Comparison of ENCODE assay signal across 15 cellular contexts in the genomic region with DNA sequence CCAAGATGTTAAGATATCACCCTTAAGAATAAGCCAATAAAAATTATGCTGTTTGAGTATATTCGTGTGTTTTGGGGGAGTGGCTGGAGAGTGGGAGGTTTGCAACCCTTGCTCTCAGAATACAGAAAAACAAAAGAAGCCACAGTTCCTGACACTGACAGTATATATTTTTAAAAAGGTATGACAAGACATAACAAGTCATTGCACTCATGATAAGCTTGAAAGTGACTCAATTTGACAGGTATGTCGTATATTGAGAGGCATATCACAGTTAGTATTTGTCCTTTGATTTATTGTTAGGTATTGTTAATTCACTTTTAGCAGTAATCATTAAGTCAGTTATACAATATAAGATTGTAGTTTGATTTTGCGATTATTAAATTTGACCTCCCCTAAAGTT.
DNase-seq lines count a peak whose midpoint lies in the region; ATAC-seq, FAIRE-seq and TF ChIP-seq lines count a peak whose summit lies in the region.
"Had no signal": no experiment of that assay in that cellular context is flagged by ENCODE, and none has a peak within 500 bp of the region (broad histone marks: within the 10 kb centered on the region; RNA-seq: fewer than 3 reads in every experiment).

No MANE protein-coding gene starts in this region.

- no peak overlapping the region for H3K4me3 ChIP-seq in HCT116 (replicated peaks in 1 of 2; ENCODE audit: low read depth in 1 of 2, low read length in 2 of 2)
- H3K4me3 ChIP-seq in astrocyte (ENCODE audit: insufficient read depth, low read depth, low read length) = no peak overlapping the region
- H3K4me3 ChIP-seq in keratinocyte (ENCODE audit: control insufficient read depth in 2 of 3, extremely low read depth in 1 of 3, insufficient read depth in 2 of 3, low read depth in 1 of 3, low read length in 3 of 3) = no peak overlapping the region
- H3K4me3 ChIP-seq in lower lobe of right lung = no peak overlapping the region

- H3K4me1 ChIP-seq in HCT116 (ENCODE audit: control insufficient read depth in 1 of 2, insufficient read depth in 2 of 2, low read length in 2 of 2) (peaks cover 6 to 33% of the 10 kb centered on the region in 2 experiments; a peak in 3 of 4 replicates), astrocyte (ENCODE audit: insufficient read depth, low read length) (no peaks in the 10 kb centered on the region), keratinocyte (ENCODE audit: control insufficient read depth, extremely low read depth, insufficient read depth, low read length) (peaks cover 29% of the 10 kb centered on the region), lower lobe of right lung (no peaks in the 10 kb centered on the region)
- H3K4me1 ChIP-seq: BE2C had no signal

- no peaks in the 10 kb centered on the region for H3K27me3 Mint-ChIP-seq in astrocyte (ENCODE audit: low read depth, unreplicated experiment)
- H3K27me3 Mint-ChIP-seq in naive thymus-derived CD8-positive, alpha-beta T cell = peaks cover 0 to 24% (median 3%) of the 10 kb centered on the region in 5 donors

- no peaks in the 10 kb centered on the region for H3K79me2 ChIP-seq in HCT116 (ENCODE audit: insufficient read depth, low read length)
- H3K79me2 ChIP-seq in astrocyte (ENCODE audit: insufficient read depth, low read length) = no peaks in the 10 kb centered on the region
- no peaks in the 10 kb centered on the region for H3K79me2 ChIP-seq in keratinocyte (ENCODE audit: control insufficient read depth, insufficient read depth, low read length)

- TF ChIP-seq RAD21 in HCT116 (IDR thresholded peaks at IDR 0.05; ENCODE audit: low read depth) = no peak

- H3K9ac ChIP-seq in HCT116 (ENCODE audit: low read length) (no peak overlapping the region), astrocyte (ENCODE audit: low read length) (no peak overlapping the region), keratinocyte (ENCODE audit: control insufficient read depth, extremely low read depth, insufficient read depth, low read length) (no peak overlapping the region)

- peak overlapping the region; percentile 73 for H3K27ac Mint-ChIP-seq in astrocyte (ENCODE audit: unreplicated experiment)
- H3K27ac Mint-ChIP-seq in naive thymus-derived CD8-positive, alpha-beta T cell = no peak overlapping the region
- H3K27ac Mint-ChIP-seq: CD4-positive, alpha-beta memory T cell; IgD-negative memory B cell had no signal

- TF ChIP-seq CTCF in HCT116 (IDR thresholded peaks at IDR 0.05 in 2 of 3, conservative IDR thresholded peaks at IDR 0.05 in 1 of 3; ENCODE audit: borderline replicate concordance in 1 of 3, insufficient read depth in 1 of 3, low read depth in 2 of 3, low read length in 2 of 3) = no peak
- no peak for TF ChIP-seq CTCF in astrocyte (IDR thresholded peaks at IDR 0.05; ENCODE audit: insufficient read depth, low read depth, low read length)
- TF ChIP-seq CTCF in keratinocyte (optimal IDR thresholded peaks at IDR 0.05 in 1 of 3, IDR thresholded peaks at IDR 0.05 in 1 of 3, conservative IDR thresholded peaks at IDR 0.05 in 1 of 3; ENCODE audit: extremely low read depth in 1 of 3, insufficient read depth in 2 of 3, low read length in 3 of 3) = no peak
- no peak for TF ChIP-seq CTCF in lower lobe of right lung (IDR thresholded peaks at IDR 0.05)

- no TSS peak for BruUV-seq in HCT116 (replicated peaks; lab: Mats Ljungman, UMichigan)

- H3K36me3 Mint-ChIP-seq in astrocyte (ENCODE audit: low read depth, unreplicated experiment) = no peaks in the 10 kb centered on the region
- H3K36me3 Mint-ChIP-seq in naive thymus-derived CD8-positive, alpha-beta T cell = peaks cover 0 to 3% (median 0%) of the 10 kb centered on the region in 3 donors
- H3K36me3 Mint-ChIP-seq: CD4-positive, alpha-beta memory T cell had no signal

- DNase-seq in HCT116 (ENCODE audit: low read depth, low spot score) (no peak), astrocyte (ENCODE audit: low read depth) (no peak), keratinocyte (ENCODE audit: low read depth, low spot score) (no peak), lower lobe of right lung (no peak), NCI-H187 treated with DMSO at 0.1 percent for 48 hours (lab: John Stamatoyannopoulos, UW) (no peak)
- no peak for DNase-seq in naive thymus-derived CD8-positive, alpha-beta T cell
- DNase-seq: BE2C; CD4-positive, alpha-beta memory T cell; DMS79 treated with DMSO at 0.1 percent for 48 hours had no signal

- no peaks in the 10 kb centered on the region for H3K27me3 ChIP-seq in HCT116 (ENCODE audit: insufficient read depth, low read length)
- no peaks in the 10 kb centered on the region for H3K27me3 ChIP-seq in astrocyte (ENCODE audit: insufficient read depth, low read length)
- H3K27me3 ChIP-seq in keratinocyte (ENCODE audit: control insufficient read depth, extremely low read depth, insufficient read depth, low read length) = no peaks in the 10 kb centered on the region
- no peaks in the 10 kb centered on the region for H3K27me3 ChIP-seq in lower lobe of right lung (ENCODE audit: low read depth)
- H3K27me3 ChIP-seq: BE2C had no signal

- CTCF ChIA-PET in HCT116 (lab: Charles Lee) = no interaction called here

- H3K36me3 ChIP-seq in HCT116 (ENCODE audit: control insufficient read depth in 1 of 2, insufficient read depth in 2 of 2, low read length in 2 of 2) = no peaks in the 10 kb centered on the region
- no peaks in the 10 kb centered on the region for H3K36me3 ChIP-seq in astrocyte (ENCODE audit: insufficient read depth, low read length)
- H3K36me3 ChIP-seq in keratinocyte (ENCODE audit: control insufficient read depth in 2 of 2, extremely low read depth in 1 of 2, insufficient read depth in 2 of 2, low read length in 2 of 2) = no peaks in the 10 kb centered on the region
- H3K36me3 ChIP-seq in lower lobe of right lung = no peaks in the 10 kb centered on the region
- H3K36me3 ChIP-seq: BE2C had no signal

- H4K20me1 ChIP-seq in HCT116 (ENCODE audit: insufficient read depth) = no peaks in the 10 kb centered on the region
- no peaks in the 10 kb centered on the region for H4K20me1 ChIP-seq in astrocyte (ENCODE audit: insufficient read depth, low read length)
- no peaks in the 10 kb centered on the region for H4K20me1 ChIP-seq in keratinocyte (ENCODE audit: control insufficient read depth, extremely low read depth, insufficient read depth, low read length)

- H2AFZ ChIP-seq in HCT116 (ENCODE audit: low read depth, low read length, poor library complexity, severe bottlenecking) (peak overlapping the region; percentile 60), astrocyte (ENCODE audit: low read depth, low read length) (no peak overlapping the region), keratinocyte (ENCODE audit: control insufficient read depth, low read length) (no peak overlapping the region)

- H3K9me1 ChIP-seq in keratinocyte (ENCODE audit: control insufficient read depth, extremely low read depth, insufficient read depth, low read length) = no peaks in the 10 kb centered on the region

- intact Hi-C loops in HCT116 (cut with micrococcal nuclease) (no loop called here), lower lobe of right lung (cut with DNase I) (no loop called here)

- H3K9me3 ChIP-seq in HCT116 (ENCODE audit: control insufficient read depth in 1 of 2, insufficient read depth in 1 of 2, low read depth in 1 of 2, low read length in 2 of 2) = no peaks in the 10 kb centered on the region
- no peaks in the 10 kb centered on the region for H3K9me3 ChIP-seq in astrocyte (ENCODE audit: insufficient read depth, low read depth, low read length)
- H3K9me3 ChIP-seq in keratinocyte (ENCODE audit: control insufficient read depth, low read depth, low read length) = no peaks in the 10 kb centered on the region
- no peaks in the 10 kb centered on the region for H3K9me3 ChIP-seq in lower lobe of right lung
- H3K9me3 ChIP-seq: BE2C had no signal

- POLR2A ChIA-PET in HCT116 (lab: Charles Lee) = no interaction called here
- POLR2A ChIA-PET in naive thymus-derived CD8-positive, alpha-beta T cell (lab: Charles Lee) = no interaction called here

- ATAC-seq in HCT116 (no peak), lower lobe of right lung (no peak), GM21526 (IDR thresholded peaks at IDR 0.05; ENCODE audit: low FRiP score, unreplicated experiment) (no peak)
- ATAC-seq in naive thymus-derived CD8-positive, alpha-beta T cell = no peak

- dilution Hi-C loops in keratinocyte (cut with MboI; ENCODE audit: extremely low pct_ligation_motif_present, low sequenced_read_pairs) = no loop called here

- no peak overlapping the region for H3K4me2 ChIP-seq in HCT116 (ENCODE audit: low read length)
- no peak overlapping the region for H3K4me2 ChIP-seq in astrocyte (ENCODE audit: low read length)
- H3K4me2 ChIP-seq in keratinocyte (ENCODE audit: control insufficient read depth, extremely low read depth, insufficient read depth, low read depth, low read length) = peak overlapping the region; percentile 17

- TF ChIP-seq POLR2A in HCT116 (IDR thresholded peaks at IDR 0.05; ENCODE audit: borderline replicate concordance, extremely low read depth, insufficient read depth, insufficient read length) = no peak

- RAD21 ChIA-PET in HCT116 (lab: Charles Lee; ENCODE audit: low non-redundant PET in 1 of 2, low total read pairs in 2 of 2, uncharacterized antibody in 2 of 2, unreplicated experiment in 2 of 2) = no interaction called here

- H3K9me3 Mint-ChIP-seq in astrocyte (ENCODE audit: unreplicated experiment) = peaks cover 7% of the 10 kb centered on the region
- peaks cover 0 to 4% (median 0%) of the 10 kb centered on the region in 9 donors for H3K9me3 Mint-ChIP-seq in naive thymus-derived CD8-positive, alpha-beta T cell

- H3K4me3 Mint-ChIP-seq in astrocyte (ENCODE audit: unreplicated experiment) = no peak overlapping the region
- no peak overlapping the region for H3K4me3 Mint-ChIP-seq in naive thymus-derived CD8-positive, alpha-beta T cell
- H3K4me3 Mint-ChIP-seq: CD4-positive, alpha-beta memory T cell; IgD-negative memory B cell had no signal

- peaks cover 33% of the 10 kb centered on the region for H3K4me1 Mint-ChIP-seq in astrocyte (ENCODE audit: low read depth, unreplicated experiment)
- H3K4me1 Mint-ChIP-seq in naive thymus-derived CD8-positive, alpha-beta T cell = no peaks in the 10 kb centered on the region
- H3K4me1 Mint-ChIP-seq: CD4-positive, alpha-beta memory T cell; IgD-negative memory B cell had no signal

- H3K27ac ChIP-seq in HCT116 (ENCODE audit: low read depth, low read length) = no peak overlapping the region
- H3K27ac ChIP-seq in astrocyte (ENCODE audit: low read depth, low read length) = no peak overlapping the region
- H3K27ac ChIP-seq in keratinocyte (ENCODE audit: control insufficient read depth, insufficient read depth, low read length) = no peak overlapping the region
- no peak overlapping the region for H3K27ac ChIP-seq in lower lobe of right lung
- H3K27ac ChIP-seq: C4-2B had no signal

- no peaks in the 10 kb centered on the region for H3K9me2 ChIP-seq in HCT116 (ENCODE audit: insufficient read depth)

- FAIRE-seq in astrocyte (lab: Jason Lieb, UNC) (no peak), keratinocyte (lab: Jason Lieb, UNC) (no peak)
- FAIRE-seq: A204.1, G401.6, GM19239 had no signal

TF ChIP-seq in HCT116, 20 proteins besides CTCF, POLR2A, EP300 and RAD21 (continues in another document):
- TF ChIP-seq, protein P1, sequence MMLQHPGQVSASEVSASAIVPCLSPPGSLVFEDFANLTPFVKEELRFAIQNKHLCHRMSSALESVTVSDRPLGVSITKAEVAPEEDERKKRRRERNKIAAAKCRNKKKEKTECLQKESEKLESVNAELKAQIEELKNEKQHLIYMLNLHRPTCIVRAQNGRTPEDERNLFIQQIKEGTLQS (IDR thresholded peaks at IDR 0.05) = no peak
